Comparison of ENCODE assay signal across 10 cellular contexts in genomic region chr4:164949448-164950118, GRCh38. TPM values are rescaled to one million over a fixed set of nuclear protein-coding genes. Genes with fewer than 3 reads are reported as not detected.
A peak's percentile ranks its signal among the peaks of the same experiment; 100 is the strongest.
DNase-seq lines count a peak whose midpoint lies in the region; ATAC-seq and TF ChIP-seq lines count a peak whose summit lies in the region.
"Had no signal": no experiment of that assay in that cellular context is flagged by ENCODE, and none has a peak within 500 bp of the region (broad histone marks: within the 10 kb centered on the region; RNA-seq: fewer than 3 reads in every experiment).

No MANE protein-coding gene starts in this region.

- H4K20me1 ChIP-seq in hepatocyte (ENCODE audit: insufficient read depth, poor library complexity, severe bottlenecking): no peaks in the 10 kb centered on the region

- CTCF ChIA-PET in RWPE1 (lab: Yijun Ruan, JAX): interaction anchor here (1.3 kb wide), 1 partner anchor 11 kb away, joined by 3 read pairs; no protein-coding TSS in a partner anchor

- H3K4me2 ChIP-seq in hepatocyte: no peak overlapping the region

- 59% methylated on average over 1 of the region's 1 CpG for WGBS in hepatocyte (ENCODE audit: low lambda C conversion rate, missing lambda C conversion rate)

- H3K27ac ChIP-seq in C4-2B (no peak overlapping the region), hepatocyte (no peak overlapping the region), RWPE1 (no peak overlapping the region)

- no peak overlapping the region for H2AFZ ChIP-seq in hepatocyte

- H3K79me2 ChIP-seq in hepatocyte: no peaks in the 10 kb centered on the region

- POLR2A ChIA-PET in RWPE1 (lab: Yijun Ruan, JAX; ENCODE audit: low non-redundant PET): no interaction called here

- H3K4me1 ChIP-seq in hepatocyte (ENCODE audit: insufficient read depth): no peaks in the 10 kb centered on the region

- ATAC-seq in GM19467 (IDR thresholded peaks at IDR 0.05; ENCODE audit: unreplicated experiment) (peak; percentile 51), GM19035 (IDR thresholded peaks at IDR 0.05; ENCODE audit: unreplicated experiment) (no peak)
- ATAC-seq: CD8-positive, alpha-beta T cell had no signal

- H3K36me3 ChIP-seq in hepatocyte (replicated peaks; ENCODE audit: insufficient read depth, low read depth): no peaks in the 10 kb centered on the region

- no peaks in the 10 kb centered on the region for H3K9me3 ChIP-seq in hepatocyte (ENCODE audit: low read depth)

- peak; percentile 25 for TF ChIP-seq CTCF in C4-2B (conservative IDR thresholded peaks at IDR 0.05)
- peak; percentile 18 for TF ChIP-seq CTCF in hepatocyte (IDR thresholded peaks at IDR 0.05; ENCODE audit: poor library complexity)
- no peak for TF ChIP-seq CTCF in RWPE1 (conservative IDR thresholded peaks at IDR 0.05; ENCODE audit: low read depth)

- no peaks in the 10 kb centered on the region for H3K9me2 ChIP-seq in hepatocyte (replicated peaks; ENCODE audit: insufficient read depth)

- no peaks in the 10 kb centered on the region for H3K27me3 ChIP-seq in hepatocyte

- peak; percentile 36 for DNase-seq in NCI-H69 (lab: John Stamatoyannopoulos, UW)
- peak; percentile 11 for DNase-seq in hepatocyte (ENCODE audit: low spot score)
- DNase-seq in NCI-H345 treated with DMSO at 0.1 percent for 48 hours (lab: John Stamatoyannopoulos, UW; ENCODE audit: unreplicated experiment): no peak
- DNase-seq in RWPE1 (ENCODE audit: low spot score): no peak
- DNase-seq in inferior parietal cortex (ENCODE audit: extremely low spot score): no peak
- DNase-seq: CD8-positive, alpha-beta T cell; stimulated activated CD4-positive, alpha-beta T cell treated with anti-CD3 and anti-CD28 coated beads, Interleukin-4, amount 100 ng/mL, for 24 hours had no signal

- no peak overlapping the region for H3K4me3 ChIP-seq in hepatocyte

RNA-seq across cellular contexts. Expression of gene TRIM61, which starts 27.9 kb away (rescaled TPM):
- not detected in 2 replicates for total RNA-seq in hepatocyte
- 0.16 TPM in 1 of 2 replicates, not detected in the other for polyA plus RNA-seq in hepatocyte

Comparison
In these comparisons a context has a peak if more than half of its experiments do, and no peak if none do; other contexts are left out.
1. DNase-seq: peak in NCI-H69 (single experiment) and hepatocyte (single experiment); none in NCI-H345 treated with DMSO at 0.1 percent for 48 hours (single experiment), RWPE1 (single experiment) and inferior parietal cortex (single experiment).